8 cellular contexts compared by ENCODE assay signal in genomic region chr2:216498418-216499413, GRCh38. TPM values are rescaled to one million over a fixed set of nuclear protein-coding genes. Genes with fewer than 3 reads are reported as not detected.
DNase-seq lines count a peak whose midpoint lies in the region; ATAC-seq and TF ChIP-seq lines count a peak whose summit lies in the region.

RPL37A (plus strand) TSS chr2:216498844; CDS start chr2:216498875, 31 bp downstream.

- intact Hi-C loops in esophagus muscularis mucosa (cut with DNase I), result no loop called here

- H4K20me1 ChIP-seq in KMS-11 (ENCODE audit: insufficient read depth), result no peaks in the 10 kb centered on the region; the same call in 1 of the 2 replicates

- peak; percentile 90 for ATAC-seq in GM21737 (IDR thresholded peaks at IDR 0.05; ENCODE audit: unreplicated experiment)

- TF ChIP-seq CTCF in KMS-11 (conservative IDR thresholded peaks at IDR 0.05; ENCODE audit: low read depth, low read length), result no peak
- peak in 1 of 6 experiments; percentile 2 for TF ChIP-seq CTCF in Peyer's patch (IDR thresholded peaks at IDR 0.05)
- TF ChIP-seq CTCF in esophagus muscularis mucosa (IDR thresholded peaks at IDR 0.05), result no peak

- peak; percentile 11 for TF ChIP-seq EP300 in esophagus muscularis mucosa (IDR thresholded peaks at IDR 0.05)

- DNase-seq in DMS53 treated with DMSO at 0.1 percent for 48 hours (lab: John Stamatoyannopoulos, UW; ENCODE audit: unreplicated experiment) (peak; percentile 87), Peyer's patch (peak; percentile 90 to 96 (median 92)), esophagus muscularis mucosa (ENCODE audit: extremely low spot score) (peak; percentile 96)
- DNase-seq in activated T-cell treated with anti-CD3 and anti-CD28 coated beads, Interleukin-2, amount 50 U/mL, for 48 hours, result peak; percentile 90 to 91
- DNase-seq in stimulated activated CD8-positive, alpha-beta memory T cell treated with anti-CD3 and anti-CD28 coated beads, Interleukin-7, amount 100 ng/mL, for 4 hours (ENCODE audit: low read depth in 2 of 2), result peak; percentile 84 to 86

- H3K79me2 ChIP-seq in KMS-11 (ENCODE audit: insufficient read depth, low read depth), result peaks cover 28% of the 10 kb centered on the region

- H3K27me3 ChIP-seq in KMS-11 (ENCODE audit: insufficient read depth, low read depth) (no peaks in the 10 kb centered on the region), Peyer's patch (no peaks in the 10 kb centered on the region), esophagus muscularis mucosa (no peaks in the 10 kb centered on the region), muscle layer of duodenum (ENCODE audit: low read depth, low read length) (no peaks in the 10 kb centered on the region)

- H3K9me3 ChIP-seq in Peyer's patch, result no peaks in the 10 kb centered on the region
- no peaks in the 10 kb centered on the region for H3K9me3 ChIP-seq in esophagus muscularis mucosa
- no peaks in the 10 kb centered on the region for H3K9me3 ChIP-seq in muscle layer of duodenum (ENCODE audit: control insufficient read depth in 1 of 2, low read length in 2 of 2)

- peak within 1 kb of the TSS; percentile 77 for H3K27ac ChIP-seq in KMS-11
- H3K27ac ChIP-seq in Peyer's patch, result peak within 1 kb of the TSS; percentile 63 to 85 (median 81)
- H3K27ac ChIP-seq in esophagus muscularis mucosa (replicated peaks in 1 of 4), result peak within 1 kb of the TSS; percentile 80 to 85 (median 82)
- H3K27ac ChIP-seq in muscle layer of duodenum (ENCODE audit: low read length), result peak within 1 kb of the TSS; percentile 95

- H2AFZ ChIP-seq in KMS-11 (ENCODE audit: low read depth), result peak within 1 kb of the TSS; percentile 86

- H3K9ac ChIP-seq in KMS-11, result peak within 1 kb of the TSS; percentile 94

- H3K36me3 ChIP-seq in KMS-11 (ENCODE audit: insufficient read depth), result peaks cover 22% of the 10 kb centered on the region; the same call in 1 of the 2 replicates
- H3K36me3 ChIP-seq in Peyer's patch, result peaks cover 0 to 39% (median 0%) of the 10 kb centered on the region in 3 donors
- H3K36me3 ChIP-seq in esophagus muscularis mucosa, result peaks cover 35 to 43% (median 42%) of the 10 kb centered on the region in 4 donors
- peaks cover 36 to 41% of the 10 kb centered on the region in 2 donors for H3K36me3 ChIP-seq in muscle layer of duodenum (ENCODE audit: control insufficient read depth in 1 of 2, insufficient read depth in 2 of 2, low read length in 2 of 2)

- peak within 1 kb of the TSS; percentile 97 for H3K4me2 ChIP-seq in KMS-11

- peak within 1 kb of the TSS; percentile 37 for H3K4me3 ChIP-seq in KMS-11 (IDR thresholded peaks at IDR 0.05; ENCODE audit: insufficient read depth, low read depth, low read length)
- peak within 1 kb of the TSS; percentile 74 to 94 (median 79) for H3K4me3 ChIP-seq in Peyer's patch
- H3K4me3 ChIP-seq in esophagus muscularis mucosa, result peak within 1 kb of the TSS; percentile 70 to 79 (median 71)
- peak within 1 kb of the TSS; percentile 91 to 93 for H3K4me3 ChIP-seq in muscle layer of duodenum (ENCODE audit: low read depth in 1 of 2, low read length in 2 of 2)

- TF ChIP-seq POLR2A in Peyer's patch (IDR thresholded peaks at IDR 0.05) (peak; percentile 79 to 86), esophagus muscularis mucosa (IDR thresholded peaks at IDR 0.05; ENCODE audit: low read depth) (peak; percentile 89)

- peaks cover 29% of the 10 kb centered on the region for H3K4me1 ChIP-seq in KMS-11 (ENCODE audit: low read depth, poor library complexity, severe bottlenecking)
- peaks cover 0 to 29% (median 3%) of the 10 kb centered on the region in 4 donors for H3K4me1 ChIP-seq in Peyer's patch
- H3K4me1 ChIP-seq in esophagus muscularis mucosa, result peaks cover 19 to 55% (median 43%) of the 10 kb centered on the region in 4 donors
- peaks cover 11 to 28% of the 10 kb centered on the region in 2 donors for H3K4me1 ChIP-seq in muscle layer of duodenum (ENCODE audit: control insufficient read depth in 1 of 2, insufficient read depth in 2 of 2, low read length in 2 of 2)

- under 1% methylated on average over 44 of the region's 55 CpGs for WGBS in esophagus muscularis mucosa

RNA-seq across cellular contexts. Expression of gene RPL37A, which starts in this region (rescaled TPM):
- total RNA-seq in Peyer's patch, result 1,000 to 10,000 TPM in 1 of 4 donors, 100 to 1,000 TPM in 3; 366 to 1,381 (median 655) TPM
- 1,000 to 10,000 TPM; 1,371 to 1,915 (median 1,581) TPM for total RNA-seq in esophagus muscularis mucosa

Comparison
In these comparisons a context has a peak if more than half of its experiments do, and no peak if none do; other contexts are left out.
1. Peak in every context shown above with its lines: DNase-seq, ATAC-seq, H3K4me3 ChIP-seq and H3K27ac ChIP-seq.
2. H3K4me3 ChIP-seq: peak in every context shown above with its lines; median percentile 92 in muscle layer of duodenum; 79 in Peyer's patch; 71 in esophagus muscularis mucosa; 37 in KMS-11.